8 cellular contexts compared by ENCODE assay signal in the genomic region with DNA sequence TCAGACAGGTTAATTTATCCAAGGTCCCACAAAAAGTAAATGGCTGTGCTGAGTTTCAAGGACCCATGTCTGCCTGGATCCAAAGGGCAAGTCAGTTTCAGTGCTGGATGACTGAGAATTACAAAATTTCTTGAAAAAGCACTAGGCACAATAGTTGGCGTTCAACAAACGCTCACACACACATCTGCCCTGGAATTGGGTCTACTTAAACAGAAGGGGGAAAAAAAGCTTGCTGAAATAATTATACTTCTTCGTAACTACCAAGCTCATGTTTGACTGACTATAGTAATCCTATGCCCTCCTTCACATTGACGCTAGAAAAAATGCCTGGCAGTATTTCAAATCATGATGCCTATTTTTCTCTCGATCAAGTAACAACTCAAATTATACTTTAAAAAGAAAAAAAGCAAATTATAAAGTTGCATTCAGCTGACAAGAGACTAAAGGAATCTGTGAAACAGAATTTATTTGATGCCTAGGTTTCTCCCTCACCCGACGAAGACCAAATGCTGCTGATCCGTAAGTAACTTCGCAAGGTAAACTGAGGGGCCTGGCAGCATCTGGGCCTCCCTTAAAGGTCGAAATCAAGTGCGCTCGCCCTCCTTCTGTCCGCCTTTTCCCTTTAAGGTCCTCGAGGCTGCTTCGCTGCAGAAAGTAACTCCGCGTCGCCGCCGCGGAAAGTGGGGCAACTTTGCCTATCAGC. TPM values are rescaled to one million over a fixed set of nuclear protein-coding genes. Genes with fewer than 3 reads are reported as not detected.
DNase-seq lines count a peak whose midpoint lies in the region; ATAC-seq and TF ChIP-seq lines count a peak whose summit lies in the region.

No MANE protein-coding gene starts in this region.

- peaks cover 11% of the 10 kb centered on the region for H3K27me3 Mint-ChIP-seq in T-helper 1 cell treated with Interleukin-12 subunit alpha and Interleukin-12 subunit beta and Interleukin-4 antibody, amounts not matched to agents 30 μg/mL and 1 μg/mL, for 36 hours (ENCODE audit: low read depth)
- H3K27me3 Mint-ChIP-seq in T-helper 17 cell (no peaks in the 10 kb centered on the region), progenitor cell of endocrine pancreas (no peaks in the 10 kb centered on the region)

- DNase-seq in T-helper 1 cell (no peak), T-helper 17 cell (no peak), fibroblast of peridontal ligament (ENCODE audit: extremely low read depth) (peak; percentile 31), progenitor cell of endocrine pancreas (ENCODE audit: low spot score, unreplicated experiment) (no peak), dedifferentiated amniotic fluid mesenchymal stem cell (ENCODE audit: extremely low spot score) (no peak)
- no peak for DNase-seq in stimulated activated CD4-positive, alpha-beta T cell treated with anti-CD3 and anti-CD28 coated beads, Interleukin-4, amount 100 ng/mL, for 1 hour

- ATAC-seq in T-helper 17 cell: no peak
- ATAC-seq in GM18505 (IDR thresholded peaks at IDR 0.05; ENCODE audit: unreplicated experiment): no peak

- H3K36me3 Mint-ChIP-seq in T-helper 1 cell treated with Interleukin-12 subunit alpha and Interleukin-12 subunit beta and Interleukin-4 antibody, amounts not matched to agents 30 μg/mL and 1 μg/mL, for 36 hours (ENCODE audit: low read depth): peaks cover 5% of the 10 kb centered on the region
- H3K36me3 Mint-ChIP-seq in T-helper 17 cell (ENCODE audit: low read depth): peaks cover 5% of the 10 kb centered on the region
- H3K36me3 Mint-ChIP-seq in progenitor cell of endocrine pancreas (ENCODE audit: insufficient read depth): no peaks in the 10 kb centered on the region

- TF ChIP-seq CTCF in progenitor cell of endocrine pancreas (IDR thresholded peaks at IDR 0.05; ENCODE audit: unreplicated experiment): no peak

- TF ChIP-seq POLR2A in GM18505 (IDR thresholded peaks at IDR 0.05; ENCODE audit: borderline replicate concordance, extremely low read depth, insufficient read depth, insufficient read length): no peak

- no peaks in the 10 kb centered on the region for H3K9me3 Mint-ChIP-seq in T-helper 1 cell treated with Interleukin-12 subunit alpha and Interleukin-12 subunit beta and Interleukin-4 antibody, amounts not matched to agents 30 μg/mL and 1 μg/mL, for 36 hours
- H3K9me3 Mint-ChIP-seq in progenitor cell of endocrine pancreas (ENCODE audit: low read depth): no peaks in the 10 kb centered on the region

- peak overlapping the region; percentile 90 for H3K27ac Mint-ChIP-seq in T-helper 1 cell treated with Interleukin-12 subunit alpha and Interleukin-12 subunit beta and Interleukin-4 antibody, amounts not matched to agents 30 μg/mL and 1 μg/mL, for 36 hours
- H3K27ac Mint-ChIP-seq in T-helper 17 cell (peak overlapping the region; percentile 99), progenitor cell of endocrine pancreas (peak overlapping the region; percentile 100)

- H3K4me3 Mint-ChIP-seq in T-helper 1 cell treated with Interleukin-12 subunit alpha and Interleukin-12 subunit beta and Interleukin-4 antibody, amounts not matched to agents 30 μg/mL and 1 μg/mL, for 36 hours: peak overlapping the region; percentile 98
- H3K4me3 Mint-ChIP-seq in T-helper 17 cell: peak overlapping the region; percentile 100
- peak overlapping the region; percentile 99 for H3K4me3 Mint-ChIP-seq in progenitor cell of endocrine pancreas (ENCODE audit: low read depth)

- H3K4me1 Mint-ChIP-seq in T-helper 1 cell treated with Interleukin-12 subunit alpha and Interleukin-12 subunit beta and Interleukin-4 antibody, amounts not matched to agents 30 μg/mL and 1 μg/mL, for 36 hours (ENCODE audit: low read depth): peaks cover 29% of the 10 kb centered on the region
- H3K4me1 Mint-ChIP-seq in T-helper 17 cell (peaks cover 34% of the 10 kb centered on the region), progenitor cell of endocrine pancreas (ENCODE audit: low read depth) (peaks cover 28% of the 10 kb centered on the region)

- no peaks in the 10 kb centered on the region for H3K9me3 ChIP-seq in T-helper 17 cell (ENCODE audit: control insufficient read depth, low read length, poor library complexity, severe bottlenecking)

RNA-seq across cellular contexts. Expression of gene CD2AP, which starts 0.6 kb away (rescaled TPM):
- total RNA-seq in T-helper 17 cell (10 to 100 TPM; 34.4 to 45.3 TPM), progenitor cell of endocrine pancreas (47.7 and 50.6 TPM in 2 replicates)
